ENCODE assay signal across 8 cellular contexts in genomic region chr6:145028144-145028818, GRCh38.
DNase-seq lines count a peak whose midpoint lies in the region; ATAC-seq and TF ChIP-seq lines count a peak whose summit lies in the region.

No MANE protein-coding gene starts in this region.

- H3K27me3 ChIP-seq in spleen (replicated peaks in 1 of 7) = peaks cover 0 to 6% (median 0%) of the 10 kb centered on the region in 7 donors

- peak; percentile 42 for DNase-seq in Ammon's horn (ENCODE audit: low spot score)
- DNase-seq in NCI-H526 (lab: John Stamatoyannopoulos, UW) = peak; percentile 40 to 49
- DNase-seq in cerebellum (ENCODE audit: low spot score) = peak; percentile 4
- DNase-seq in mucosa of descending colon = peak in 1 of 3 donors; percentile 71
- DNase-seq in DMS153 treated with DMSO at 0.1 percent for 48 hours (lab: John Stamatoyannopoulos, UW; ENCODE audit: unreplicated experiment) = no peak
- no peak for DNase-seq in spleen

- no peaks in the 10 kb centered on the region for H3K36me3 ChIP-seq in mucosa of descending colon (ENCODE audit: low read depth)
- no peaks in the 10 kb centered on the region for H3K36me3 ChIP-seq in spleen

- H3K27ac ChIP-seq in spleen = no peak overlapping the region

- no peak for TF ChIP-seq POLR2A in spleen (IDR thresholded peaks at IDR 0.05)

- WGBS in spleen, 5 donors = 38 to 48% (median 41%) methylated on average over 4 of the region's 4 CpGs

- ATAC-seq in GM18517 (IDR thresholded peaks at IDR 0.05; ENCODE audit: unreplicated experiment) (peak; percentile 85), HG03060 (IDR thresholded peaks at IDR 0.05; ENCODE audit: low read depth, unreplicated experiment) (peak; percentile 85), mucosa of descending colon (peak; percentile 55)

- H3K4me3 ChIP-seq in mucosa of descending colon (no peak overlapping the region), spleen (no peak overlapping the region)

- H3K9me3 ChIP-seq in mucosa of descending colon = no peaks in the 10 kb centered on the region
- H3K9me3 ChIP-seq in spleen = no peaks in the 10 kb centered on the region

- TF ChIP-seq CTCF in mucosa of descending colon (IDR thresholded peaks at IDR 0.05) (no peak), spleen (IDR thresholded peaks at IDR 0.05 in 8 of 11, conservative IDR thresholded peaks at IDR 0.05 in 3 of 11) (no peak)

- no peaks in the 10 kb centered on the region for H3K4me1 ChIP-seq in mucosa of descending colon (ENCODE audit: low read depth)
- no peaks in the 10 kb centered on the region for H3K4me1 ChIP-seq in spleen

- intact Hi-C loops in mucosa of descending colon (cut with DNase I, micrococcal nuclease) (loop anchor here in 1 of 2 donors (5.0 kb wide), 1 partner anchor 446 kb away; no protein-coding TSS in a partner anchor), spleen (cut with DNase I; ENCODE audit: low total_unique reads) (no loop called here)

Comparison
In these comparisons a context has a peak if more than half of its experiments do, and no peak if none do; other contexts are left out.
1. DNase-seq: peak in Ammon's horn (single experiment), NCI-H526 (2 of 2) and cerebellum (single experiment); none in DMS153 treated with DMSO at 0.1 percent for 48 hours (single experiment) and spleen (single experiment).
2. Peak in every context shown above with its lines, with median percentiles within 50 percentile points of each other: ATAC-seq.